In genomic region chr21:34554670-34555069, GRCh38 we compare ENCODE assay signal across 2 cellular contexts. TPM values are rescaled to one million over a fixed set of nuclear protein-coding genes. Genes with fewer than 3 reads are reported as not detected.
"Had no signal": no experiment of that assay in that cellular context is flagged by ENCODE, and none has a peak within 500 bp of the region (broad histone marks: within the 10 kb centered on the region; RNA-seq: fewer than 3 reads in every experiment).

No MANE protein-coding gene starts in this region.

RNA-seq across cellular contexts. Expression of gene KCNE1, which starts 42.7 kb away (rescaled TPM):
- total RNA-seq: kidney epithelial cell, smooth muscle cell had no signal
